ENCODE assay signal across 1 cellular context in the genomic region with DNA sequence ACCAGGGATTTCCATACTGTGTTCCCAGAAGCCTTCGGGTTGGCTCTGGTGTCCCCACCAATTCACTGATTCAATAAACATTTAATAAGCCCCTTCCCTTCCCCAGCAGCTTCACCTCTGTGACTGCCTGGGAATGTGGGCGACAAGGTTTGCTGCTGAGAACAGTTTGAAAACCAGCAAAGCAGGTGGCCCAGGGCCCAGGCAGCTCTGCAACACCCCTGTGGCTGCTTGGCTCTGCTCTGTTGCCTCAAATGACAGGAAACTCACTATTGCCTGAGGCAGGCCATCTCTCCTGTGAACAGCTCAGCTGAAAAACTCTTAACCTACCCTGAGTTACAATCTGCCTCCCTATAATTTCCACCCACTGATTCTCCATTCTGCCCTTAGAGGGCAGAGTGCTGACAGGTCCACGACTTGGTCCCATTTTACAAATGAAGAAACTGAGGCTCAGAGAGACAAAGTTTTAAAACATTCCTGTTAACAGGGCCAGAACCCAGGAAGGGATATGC.
TF ChIP-seq lines count a peak whose summit lies in the region.

No MANE protein-coding gene starts in this region.

TF ChIP-seq in HepG2, 621 proteins besides CTCF, POLR2A, EP300 and RAD21:
- TF ChIP-seq, protein P1, sequence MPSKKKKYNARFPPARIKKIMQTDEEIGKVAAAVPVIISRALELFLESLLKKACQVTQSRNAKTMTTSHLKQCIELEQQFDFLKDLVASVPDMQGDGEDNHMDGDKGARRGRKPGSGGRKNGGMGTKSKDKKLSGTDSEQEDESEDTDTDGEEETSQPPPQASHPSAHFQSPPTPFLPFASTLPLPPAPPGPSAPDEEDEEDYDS (CRISPR knock-in tag; IDR thresholded peaks at IDR 0.05): no peak
- no peak for TF ChIP-seq CREB1 (IDR thresholded peaks at IDR 0.05)
- no peak for TF ChIP-seq CREB1 (CRISPR knock-in tag; IDR thresholded peaks at IDR 0.05)
- 0 out of 2 replicates have a peak, but pooled peaks have one; percentile 23 for TF ChIP-seq STAG1 (CRISPR knock-in tag; IDR thresholded peaks at IDR 0.05)
- TF ChIP-seq FOSL1 (CRISPR knock-in tag; IDR thresholded peaks at IDR 0.05; ENCODE audit: borderline replicate concordance): no peak
- TF ChIP-seq NFKB2 (CRISPR knock-in tag; IDR thresholded peaks at IDR 0.05; ENCODE audit: borderline replicate concordance): no peak
- TF ChIP-seq, protein P2, sequence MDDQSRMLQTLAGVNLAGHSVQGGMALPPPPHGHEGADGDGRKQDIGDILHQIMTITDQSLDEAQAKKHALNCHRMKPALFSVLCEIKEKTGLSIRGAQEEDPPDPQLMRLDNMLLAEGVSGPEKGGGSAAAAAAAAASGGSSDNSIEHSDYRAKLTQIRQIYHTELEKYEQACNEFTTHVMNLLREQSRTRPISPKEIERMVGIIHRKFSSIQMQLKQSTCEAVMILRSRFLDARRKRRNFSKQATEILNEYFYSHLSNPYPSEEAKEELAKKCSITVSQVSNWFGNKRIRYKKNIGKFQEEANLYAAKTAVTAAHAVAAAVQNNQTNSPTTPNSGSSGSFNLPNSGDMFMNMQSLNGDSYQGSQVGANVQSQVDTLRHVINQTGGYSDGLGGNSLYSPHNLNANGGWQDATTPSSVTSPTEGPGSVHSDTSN (CRISPR knock-in tag; IDR thresholded peaks at IDR 0.05; ENCODE audit: borderline replicate concordance): no peak
- TF ChIP-seq ZNF567 (CRISPR knock-in tag; IDR thresholded peaks at IDR 0.05; ENCODE audit: borderline replicate concordance): no peak
- TF ChIP-seq ZNF629 (CRISPR knock-in tag; conservative IDR thresholded peaks at IDR 0.05): peak; percentile 94
- TF ChIP-seq ZNF552 (CRISPR knock-in tag; IDR thresholded peaks at IDR 0.05; ENCODE audit: borderline replicate concordance): no peak
- no peak for TF ChIP-seq ZNF121 (CRISPR knock-in tag; IDR thresholded peaks at IDR 0.05)
